ENCODE assay signal across 19 cellular contexts in the genomic region with DNA sequence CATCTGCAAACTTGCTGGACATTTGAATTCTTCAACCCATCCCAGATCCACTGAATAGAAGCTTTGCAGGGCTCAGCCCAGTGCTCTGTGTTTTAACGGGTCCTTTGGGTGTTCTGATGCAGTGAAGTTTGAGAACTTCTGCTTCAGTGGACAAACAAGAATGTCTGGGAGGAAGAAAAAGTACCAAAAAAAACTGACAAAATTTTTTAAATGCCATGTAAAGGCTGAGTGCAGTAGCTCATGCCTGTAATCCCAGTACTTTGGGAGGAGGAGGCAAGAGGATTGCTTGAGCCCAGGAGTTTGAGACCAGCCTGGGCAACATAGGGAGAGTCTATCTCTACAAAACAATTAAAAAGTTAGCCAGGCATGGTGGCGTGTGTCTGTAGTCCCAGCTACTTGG.
"Had no signal": no experiment of that assay in that cellular context is flagged by ENCODE, and none has a peak within 500 bp of the region (broad histone marks: within the 10 kb centered on the region; RNA-seq: fewer than 3 reads in every experiment).

No MANE protein-coding gene starts in this region.

- H3K9me3 Mint-ChIP-seq: activated naive CD8-positive, alpha-beta T cell treated with anti-CD3 and anti-CD28 coated beads, Interleukin-2, amount 10 ng/mL, durations not matched to agents 7 days and 5 days; mesothelial cell of epicardium; natural killer cell treated with Interleukin-12 subunit alpha and Interleukin-12 subunit beta and Interleukin-15 and Interleukin-18, amount 100 ng/mL, for 72 hours; stimulated activated effector memory CD8-positive, alpha-beta T cell treated with anti-CD3 and anti-CD28 coated beads, Interleukin-12 subunit alpha, Interleukin-12 subunit beta, amount 100 ng/mL, for 72 hours; stimulated activated naive CD8-positive, alpha-beta T cell treated with anti-CD3 and anti-CD28 coated beads, Interleukin-15, amount 100 ng/mL, for 72 hours had no signal

- H3K4me1 ChIP-seq: left lung, parathyroid adenoma, right lobe of liver, suprapubic skin, tibial nerve had no signal

- H3K4me3 ChIP-seq: body of pancreas, left lung, right lobe of liver, suprapubic skin, tibial nerve had no signal

- H3K9me3 ChIP-seq: body of pancreas, left lung, neutrophil, right lobe of liver, suprapubic skin, tibial nerve had no signal

- DNase-seq: activated gamma-delta T cell; activated naive CD8-positive, alpha-beta T cell treated with anti-CD3 and anti-CD28 coated beads, Interleukin-2, amount 10 ng/mL, durations not matched to agents 7 days and 5 days; body of pancreas; effector CD8-positive, alpha-beta T cell; foreskin keratinocyte; left lung; right lobe of liver; small intestine; WERI-Rb-1 had no signal

- ATAC-seq: body of pancreas; foreskin keratinocyte; left lung; right lobe of liver; stimulated activated effector memory CD8-positive, alpha-beta T cell treated with anti-CD3 and anti-CD28 coated beads, Interleukin-12 subunit alpha, Interleukin-12 subunit beta, amount 100 ng/mL, for 72 hours had no signal

- H3K4me3 Mint-ChIP-seq: activated CD8-positive, alpha-beta T cell treated with anti-CD3 and anti-CD28 coated beads, Interleukin-2, amount 10 ng/mL, durations not matched to agents 7 days and 5 days; activated naive CD8-positive, alpha-beta T cell treated with anti-CD3 and anti-CD28 coated beads, Interleukin-2, amount 10 ng/mL, durations not matched to agents 7 days and 5 days; activated T-helper 1 cell treated with anti-CD3 and anti-CD28 coated beads, Interleukin-12 subunit alpha, Interleukin-12 subunit beta, Interleukin-2, Interleukin-4 antibody, amounts not matched to agents 30 ng/mL and 10 ng/mL and 1 ng/mL, durations not matched to agents 14 hours and 24 hours and 36 hours; mesothelial cell of epicardium; natural killer cell treated with Interleukin-12 subunit alpha and Interleukin-12 subunit beta and Interleukin-15 and Interleukin-18, amount 100 ng/mL, for 72 hours; stimulated activated effector memory CD8-positive, alpha-beta T cell treated with anti-CD3 and anti-CD28 coated beads, Interleukin-12 subunit alpha, Interleukin-12 subunit beta, amount 100 ng/mL, for 72 hours had no signal

- H3K27ac Mint-ChIP-seq: activated CD8-positive, alpha-beta T cell treated with anti-CD3 and anti-CD28 coated beads, Interleukin-2, amount 10 ng/mL, durations not matched to agents 7 days and 5 days; activated naive CD8-positive, alpha-beta T cell treated with anti-CD3 and anti-CD28 coated beads, Interleukin-2, amount 10 ng/mL, durations not matched to agents 7 days and 5 days; activated T-helper 1 cell treated with anti-CD3 and anti-CD28 coated beads, Interleukin-12 subunit alpha, Interleukin-12 subunit beta, Interleukin-2, Interleukin-4 antibody, amounts not matched to agents 30 ng/mL and 10 ng/mL and 1 ng/mL, durations not matched to agents 14 hours and 24 hours and 36 hours; mesothelial cell of epicardium; natural killer cell treated with Interleukin-12 subunit alpha and Interleukin-12 subunit beta and Interleukin-15 and Interleukin-18, amount 100 ng/mL, for 72 hours; stimulated activated effector memory CD8-positive, alpha-beta T cell treated with anti-CD3 and anti-CD28 coated beads, Interleukin-12 subunit alpha, Interleukin-12 subunit beta, amount 100 ng/mL, for 72 hours had no signal

- H3K27ac ChIP-seq: body of pancreas, foreskin keratinocyte, left lung, neutrophil, parathyroid adenoma, right lobe of liver, suprapubic skin, tibial nerve, WERI-Rb-1 had no signal

- H3K36me3 Mint-ChIP-seq: activated naive CD8-positive, alpha-beta T cell treated with anti-CD3 and anti-CD28 coated beads, Interleukin-2, amount 10 ng/mL, durations not matched to agents 7 days and 5 days; mesothelial cell of epicardium; natural killer cell treated with Interleukin-12 subunit alpha and Interleukin-12 subunit beta and Interleukin-15 and Interleukin-18, amount 100 ng/mL, for 72 hours; stimulated activated effector memory CD8-positive, alpha-beta T cell treated with anti-CD3 and anti-CD28 coated beads, Interleukin-12 subunit alpha, Interleukin-12 subunit beta, amount 100 ng/mL, for 72 hours had no signal

- H3K36me3 ChIP-seq: left lung, neutrophil, right lobe of liver, suprapubic skin, tibial nerve, WERI-Rb-1 had no signal

- H3K27me3 ChIP-seq: body of pancreas, foreskin keratinocyte, left lung, right lobe of liver, tibial nerve had no signal
